ENCODE assay signal across 14 cellular contexts in genomic region chr10:132910186-132910880, GRCh38. TPM values are rescaled to one million over a fixed set of nuclear protein-coding genes. Genes with fewer than 3 reads are reported as not detected.
"Had no signal": no experiment of that assay in that cellular context is flagged by ENCODE, and none has a peak within 500 bp of the region (broad histone marks: within the 10 kb centered on the region; RNA-seq: fewer than 3 reads in every experiment).

No MANE protein-coding gene starts in this region.

- H3K27ac ChIP-seq: coronary artery had no signal

- H3K9me3 ChIP-seq: SK-N-SH had no signal

- H3K4me2 ChIP-seq: SK-N-SH had no signal

- DNase-seq: activated CD4-positive, alpha-beta T cell treated with anti-CD3 and anti-CD28 coated beads, Interleukin-2, amount 50 U/mL, for 4 hours; activated CD4-positive, CD25-positive, alpha-beta regulatory T cell treated with anti-CD3 and anti-CD28 coated beads, Interleukin-2, amount 50 U/mL, for 72 hours; activated effector memory CD4-positive, alpha-beta T cell treated with Interleukin-2 at 50 U/mL for 16 hours; activated T-cell treated with anti-CD3 and anti-CD28 coated beads, Interleukin-2, amount 50 U/mL, for 1 hour; central memory CD4-positive, alpha-beta T cell; hypothalamus; SK-N-SH; stimulated activated CD4-positive, alpha-beta T cell treated with anti-CD3 and anti-CD28 coated beads, Interleukin-4, amount 100 ng/mL, for 4 hours; stimulated activated CD8-positive, alpha-beta memory T cell treated with anti-CD3 and anti-CD28 coated beads, Interleukin-4, amount 100 ng/mL, for 48 hours; stimulated activated naive CD8-positive, alpha-beta T cell treated with anti-CD3 and anti-CD28 coated beads, Interleukin-15, Interleukin-2, amounts not matched to agents 100 U/mL and 50 U/mL, for 24 hours; T-helper 9 cell had no signal

- H3K9ac ChIP-seq: SK-N-SH had no signal

- H3K4me3 ChIP-seq: coronary artery, smooth muscle cell had no signal

RNA-seq across cellular contexts. Expression of gene CFAP46, which starts 32.0 kb away (rescaled TPM):
- total RNA-seq: T-cell had no signal
